16 cellular contexts compared by ENCODE assay signal in genomic region chr2:136139601-136140000, GRCh38. TPM values are rescaled to one million over a fixed set of nuclear protein-coding genes. Genes with fewer than 3 reads are reported as not detected.
DNase-seq lines count a peak whose midpoint lies in the region; ATAC-seq and TF ChIP-seq lines count a peak whose summit lies in the region.
"Had no signal": no experiment of that assay in that cellular context is flagged by ENCODE, and none has a peak within 500 bp of the region (broad histone marks: within the 10 kb centered on the region; RNA-seq: fewer than 3 reads in every experiment).

No MANE protein-coding gene starts in this region.

- intact Hi-C loops in CD4-positive, alpha-beta T cell (cut with DNase I, micrococcal nuclease): loop anchor here in 1 of 2 experiments (5.0 to 10.0 kb wide), 2 partner anchors 395 to 1087 kb away; partner anchors contain the start of genes RAB3GAP1 and UBXN4
- intact Hi-C loops in aorta (cut with DNase I): no loop called here

- no peak for TF ChIP-seq CTCF in CD4-positive, alpha-beta T cell (IDR thresholded peaks at IDR 0.05)
- TF ChIP-seq CTCF in KMS-11 (conservative IDR thresholded peaks at IDR 0.05; ENCODE audit: low read depth, low read length): no peak

- H3K36me3 Mint-ChIP-seq in CD4-positive, alpha-beta T cell (ENCODE audit: low read depth): no peaks in the 10 kb centered on the region
- peaks cover 3% of the 10 kb centered on the region for H3K36me3 Mint-ChIP-seq in activated naive CD8-positive, alpha-beta T cell treated with anti-CD3 and anti-CD28 coated beads, Interleukin-2, amount 10 ng/mL, durations not matched to agents 7 days and 5 days

- H3K4me3 ChIP-seq in KMS-11 (IDR thresholded peaks at IDR 0.05; ENCODE audit: insufficient read depth, low read depth, low read length) (peak overlapping the region; percentile 25), aorta (ENCODE audit: low read length in 2 of 2) (no peak overlapping the region)
- H3K4me3 ChIP-seq: GM23338 had no signal

- peak overlapping the region; percentile 97 for H3K27ac Mint-ChIP-seq in CD4-positive, alpha-beta T cell
- peak overlapping the region; percentile 63 for H3K27ac Mint-ChIP-seq in activated naive CD8-positive, alpha-beta T cell treated with anti-CD3 and anti-CD28 coated beads, Interleukin-2, amount 10 ng/mL, durations not matched to agents 7 days and 5 days
- H3K27ac Mint-ChIP-seq: GM23338 had no signal

- no peaks in the 10 kb centered on the region for H3K79me2 ChIP-seq in KMS-11 (ENCODE audit: insufficient read depth, low read depth)

- H4K20me1 ChIP-seq in KMS-11 (ENCODE audit: insufficient read depth): no peaks in the 10 kb centered on the region

- H3K9me3 Mint-ChIP-seq in CD4-positive, alpha-beta T cell: no peaks in the 10 kb centered on the region
- H3K9me3 Mint-ChIP-seq in activated naive CD8-positive, alpha-beta T cell treated with anti-CD3 and anti-CD28 coated beads, Interleukin-2, amount 10 ng/mL, durations not matched to agents 7 days and 5 days: no peaks in the 10 kb centered on the region
- H3K9me3 Mint-ChIP-seq: GM23338 had no signal

- no peaks in the 10 kb centered on the region for H3K27me3 Mint-ChIP-seq in CD4-positive, alpha-beta T cell
- H3K27me3 Mint-ChIP-seq in activated naive CD8-positive, alpha-beta T cell treated with anti-CD3 and anti-CD28 coated beads, Interleukin-2, amount 10 ng/mL, durations not matched to agents 7 days and 5 days: peaks cover 11% of the 10 kb centered on the region

- POLR2A ChIA-PET in CD4-positive, alpha-beta T cell (lab: Charles Lee): interaction anchor here (0.9 to 7.7 kb wide), 5 partner anchors 12 to 188 kb away, joined by 3 to 151 read pairs (median 5); no protein-coding TSS in a partner anchor
- POLR2A ChIA-PET in activated naive CD8-positive, alpha-beta T cell treated with anti-CD3 and anti-CD28 coated beads, Interleukin-2, amount 10 ng/mL, durations not matched to agents 7 days and 5 days (lab: Charles Lee): interaction anchor here (1.0 kb wide), 1 partner anchor 14 kb away, joined by 5 read pairs; no protein-coding TSS in a partner anchor

- CTCF ChIA-PET in CD4-positive, alpha-beta T cell (lab: Charles Lee): interaction anchor here (0.8 to 1.0 kb wide), 3 partner anchors 10 to 188 kb away, joined by 3 to 4 read pairs (median 4); no protein-coding TSS in a partner anchor

- H3K4me1 ChIP-seq in KMS-11 (ENCODE audit: low read depth, poor library complexity, severe bottlenecking) (peaks cover 68% of the 10 kb centered on the region), aorta (ENCODE audit: control insufficient read depth in 1 of 2, insufficient read depth in 2 of 2, low read length in 2 of 2) (no peaks in the 10 kb centered on the region)

- H2AFZ ChIP-seq in KMS-11 (ENCODE audit: low read depth): no peak overlapping the region
- H2AFZ ChIP-seq: GM23338 had no signal

- no peak for DNase-seq in CD4-positive, alpha-beta T cell
- DNase-seq in activated naive CD8-positive, alpha-beta T cell treated with anti-CD3 and anti-CD28 coated beads, Interleukin-2, amount 10 ng/mL, durations not matched to agents 7 days and 5 days: no peak
- DNase-seq in NCI-H2081 (lab: John Stamatoyannopoulos, UW) (no peak), aorta (no peak), NCI-H774 (lab: John Stamatoyannopoulos, UW) (no peak), DMS53 treated with DMSO at 0.1 percent for 48 hours (lab: John Stamatoyannopoulos, UW; ENCODE audit: unreplicated experiment) (no peak)
- DNase-seq: activated CD8-positive, alpha-beta memory T cell treated with anti-CD3 and anti-CD28 coated beads, Interleukin-2, amount 50 U/mL, for 48 hours; NCI-H1048; NCI-H446 treated with DMSO at 0.1 percent for 48 hours; retina; stimulated activated CD4-positive, alpha-beta T cell treated with anti-CD3 and anti-CD28 coated beads, Interleukin-4, amount 100 ng/mL, for 1 hour; T1000 had no signal

- peak overlapping the region; percentile 66 for H3K4me3 Mint-ChIP-seq in CD4-positive, alpha-beta T cell
- H3K4me3 Mint-ChIP-seq in activated naive CD8-positive, alpha-beta T cell treated with anti-CD3 and anti-CD28 coated beads, Interleukin-2, amount 10 ng/mL, durations not matched to agents 7 days and 5 days: peak overlapping the region; percentile 67
- H3K4me3 Mint-ChIP-seq: GM23338 had no signal

- no peak overlapping the region for H3K9ac ChIP-seq in KMS-11

- peak overlapping the region; percentile 43 for H3K27ac ChIP-seq in CD4-positive, alpha-beta T cell (ENCODE audit: low read depth, low read length)
- H3K27ac ChIP-seq in KMS-11 (peak overlapping the region; percentile 3; the same call in 1 of the 2 replicates), aorta (ENCODE audit: low read depth in 1 of 2, low read length in 2 of 2) (no peak overlapping the region)

- 70 to 76% methylated on average over 3 of the region's 3 CpGs for WGBS in aorta, 2 donors

- H3K9me3 ChIP-seq in CD4-positive, alpha-beta T cell (ENCODE audit: control insufficient read depth, low read length): no peaks in the 10 kb centered on the region
- no peaks in the 10 kb centered on the region for H3K9me3 ChIP-seq in aorta (ENCODE audit: control insufficient read depth, low read length)

- H3K36me3 ChIP-seq in KMS-11 (ENCODE audit: insufficient read depth) (no peaks in the 10 kb centered on the region), aorta (ENCODE audit: control insufficient read depth in 1 of 2, insufficient read depth in 2 of 2, low read length in 1 of 2) (no peaks in the 10 kb centered on the region)

- ATAC-seq in CD4-positive, alpha-beta T cell (ENCODE audit: poor library complexity): no peak
- ATAC-seq in GM18517 (IDR thresholded peaks at IDR 0.05; ENCODE audit: unreplicated experiment) (peak; percentile 42), aorta (ENCODE audit: low FRiP score) (no peak)
- peak; percentile 35 for ATAC-seq in activated naive CD8-positive, alpha-beta T cell treated with anti-CD3 and anti-CD28 coated beads, Interleukin-2, amount 10 ng/mL, durations not matched to agents 7 days and 5 days (ENCODE audit: low read depth)
- ATAC-seq: GM23338 had no signal

- no peaks in the 10 kb centered on the region for H3K27me3 ChIP-seq in CD4-positive, alpha-beta T cell (ENCODE audit: control insufficient read depth, insufficient read depth, low read length)
- H3K27me3 ChIP-seq in KMS-11 (ENCODE audit: insufficient read depth, low read depth) (no peaks in the 10 kb centered on the region), aorta (ENCODE audit: control insufficient read depth in 1 of 2, insufficient read depth in 2 of 2, low read length in 1 of 2) (peaks cover 0 to 1% of the 10 kb centered on the region in 2 donors)

- H3K4me2 ChIP-seq in KMS-11: peak overlapping the region; percentile 82
- H3K4me2 ChIP-seq: GM23338 had no signal

- H3K4me1 Mint-ChIP-seq in CD4-positive, alpha-beta T cell (ENCODE audit: low read depth): peaks cover 89% of the 10 kb centered on the region
- H3K4me1 Mint-ChIP-seq in activated naive CD8-positive, alpha-beta T cell treated with anti-CD3 and anti-CD28 coated beads, Interleukin-2, amount 10 ng/mL, durations not matched to agents 7 days and 5 days: peaks cover 52% of the 10 kb centered on the region

RNA-seq across cellular contexts. Expression of gene CXCR4, which starts 21.7 kb away (rescaled TPM):
- 1,000 to 10,000 TPM; 1,661 to 1,739 TPM for total RNA-seq in CD4-positive, alpha-beta T cell
- 100 to 1,000 TPM; 288 to 293 TPM for total RNA-seq in activated naive CD8-positive, alpha-beta T cell treated with anti-CD3 and anti-CD28 coated beads, Interleukin-2, amount 10 ng/mL, durations not matched to agents 7 days and 5 days
- total RNA-seq in aorta: 10 to 100 TPM; 18.1 to 23.7 TPM
- polyA plus RNA-seq in aorta: 1 to 10 TPM in 1 of 2 donors, under 1 TPM in 1; 0.97 to 9.8 TPM
- total RNA-seq: G401 had no signal

Comparison
In these comparisons a context has a peak if more than half of its experiments do, and no peak if none do; other contexts are left out.
1. ATAC-seq: peak in GM18517 (single experiment) and activated naive CD8-positive, alpha-beta T cell treated with anti-CD3 and anti-CD28 coated beads, Interleukin-2, amount 10 ng/mL, durations not matched to agents 7 days and 5 days (single experiment); none in CD4-positive, alpha-beta T cell (single experiment) and aorta (single experiment).
2. H3K27ac ChIP-seq: peak in CD4-positive, alpha-beta T cell (single experiment) and KMS-11 (single experiment); none in aorta (0 of 2).
3. RNA of gene CXCR4, which starts 21.7 kb away (total RNA-seq): 1,661 to 1,739 TPM in CD4-positive, alpha-beta T cell and 288 to 293 TPM in activated naive CD8-positive, alpha-beta T cell treated with anti-CD3 and anti-CD28 coated beads, Interleukin-2, amount 10 ng/mL, durations not matched to agents 7 days and 5 days; 18.1 to 23.7 TPM in aorta; every median in the first group is over 10 times any median in the second.